Comparison of ENCODE assay signal across 8 cellular contexts in the genomic region with DNA sequence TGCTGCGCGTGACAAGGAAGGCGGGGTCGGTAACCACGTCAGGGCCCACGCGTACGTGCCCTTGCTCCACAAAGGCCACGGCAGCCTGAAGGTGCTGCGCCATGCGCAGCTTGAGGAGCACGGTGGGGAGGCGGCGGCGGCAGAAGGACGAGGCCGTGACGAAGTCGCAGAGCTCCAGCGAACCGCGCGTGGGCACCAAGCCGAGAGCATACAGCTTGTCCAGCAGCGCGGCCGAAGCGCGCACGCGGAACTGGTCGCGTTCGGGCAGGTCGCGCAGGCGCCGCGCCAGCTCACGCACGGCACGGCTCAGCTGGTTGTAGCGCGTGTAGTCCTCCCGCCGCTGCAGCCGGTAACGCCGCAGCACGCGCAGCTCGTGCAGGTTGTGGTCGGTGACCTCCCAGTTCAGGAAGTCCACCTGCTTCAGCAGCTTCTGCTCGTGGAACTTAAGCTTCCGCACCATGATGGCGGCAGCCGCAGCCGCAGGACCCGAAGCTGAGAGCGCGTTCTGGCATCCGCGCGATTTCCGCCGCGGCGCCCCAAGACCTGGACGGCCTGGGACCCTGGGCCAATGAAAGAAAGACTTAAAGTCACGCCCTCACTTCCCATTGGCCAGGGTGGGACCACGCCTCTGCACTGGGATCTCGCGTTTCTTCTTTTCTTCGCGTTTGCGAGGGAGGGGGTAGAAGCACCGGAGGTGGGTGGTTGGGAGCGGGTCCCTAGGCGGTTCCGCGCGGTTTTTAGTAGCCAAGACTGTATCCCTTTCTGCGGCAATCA. TPM values are rescaled to one million over a fixed set of nuclear protein-coding genes. Genes with fewer than 3 reads are reported as not detected.
DNase-seq lines count a peak whose midpoint lies in the region; ATAC-seq and TF ChIP-seq lines count a peak whose summit lies in the region.

A gene with protein sequence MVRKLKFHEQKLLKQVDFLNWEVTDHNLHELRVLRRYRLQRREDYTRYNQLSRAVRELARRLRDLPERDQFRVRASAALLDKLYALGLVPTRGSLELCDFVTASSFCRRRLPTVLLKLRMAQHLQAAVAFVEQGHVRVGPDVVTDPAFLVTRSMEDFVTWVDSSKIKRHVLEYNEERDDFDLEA (minus strand): TSS at position 516 of the 774 bp plus-strand sequence. CDS start 56 bp downstream, at position 460.

- ATAC-seq in HG02588 (IDR thresholded peaks at IDR 0.05; ENCODE audit: unreplicated experiment) (peak; percentile 89), SK-N-SH treated with all-trans-retinoic acid at 6 μM for 48 hours (peak; percentile 96)

- no peak for TF ChIP-seq CTCF in GM06990 (IDR thresholded peaks at IDR 0.05; ENCODE audit: insufficient read depth, low read length, poor library complexity, severe bottlenecking)

- peaks cover 9% of the 10 kb centered on the region for H3K36me3 Mint-ChIP-seq in activated naive CD4-positive, alpha-beta T cell treated with anti-CD3 and anti-CD28 coated beads, Interleukin-2, amount 50 U/mL, for 24 hours

- DNase-seq in GM06990 (ENCODE audit: extremely low read depth, insufficient read length) = peak; percentile 96
- peak; percentile 95 for DNase-seq in NCI-H1092 (lab: John Stamatoyannopoulos, UW)
- DNase-seq in globus pallidus (ENCODE audit: low spot score) = peak; percentile 98
- peak; percentile 94 for DNase-seq in occipital lobe (lab: John Stamatoyannopoulos, UW)

- peak within 1 kb of the TSS; percentile 97 for H3K4me3 Mint-ChIP-seq in activated naive CD4-positive, alpha-beta T cell treated with anti-CD3 and anti-CD28 coated beads, Interleukin-2, amount 50 U/mL, for 24 hours

- no peaks in the 10 kb centered on the region for H3K27me3 Mint-ChIP-seq in activated naive CD4-positive, alpha-beta T cell treated with anti-CD3 and anti-CD28 coated beads, Interleukin-2, amount 50 U/mL, for 24 hours

- no peaks in the 10 kb centered on the region for H3K36me3 ChIP-seq in GM06990 (ENCODE audit: control insufficient read depth, insufficient read depth, low read length)

- H3K4me3 ChIP-seq in GM06990 (replicated peaks; ENCODE audit: low read depth, low read length) = peak within 1 kb of the TSS; percentile 99

- no peaks in the 10 kb centered on the region for H3K27me3 ChIP-seq in GM06990 (replicated peaks; ENCODE audit: control insufficient read depth, insufficient read depth, low read length)

- H3K4me1 Mint-ChIP-seq in activated naive CD4-positive, alpha-beta T cell treated with anti-CD3 and anti-CD28 coated beads, Interleukin-2, amount 50 U/mL, for 24 hours = peaks cover 26% of the 10 kb centered on the region

- H3K9me3 Mint-ChIP-seq in activated naive CD4-positive, alpha-beta T cell treated with anti-CD3 and anti-CD28 coated beads, Interleukin-2, amount 50 U/mL, for 24 hours = no peaks in the 10 kb centered on the region

- H3K27ac Mint-ChIP-seq in activated naive CD4-positive, alpha-beta T cell treated with anti-CD3 and anti-CD28 coated beads, Interleukin-2, amount 50 U/mL, for 24 hours = peak within 1 kb of the TSS; percentile 95

- H3K27ac ChIP-seq in temporal lobe (ENCODE audit: low read depth, low read length) = peak within 1 kb of the TSS; percentile 93

TF ChIP-seq in SK-N-SH treated with all-trans-retinoic acid at 6 μM for 48 hours, 23 proteins besides CTCF, POLR2A, EP300 and RAD21:
- no peak for TF ChIP-seq CSDC2 (CRISPR knock-in tag; IDR thresholded peaks at IDR 0.05)
- TF ChIP-seq ZNF8 (CRISPR knock-in tag; IDR thresholded peaks at IDR 0.05) = no peak
- no peak for TF ChIP-seq ARNTL (CRISPR knock-in tag; IDR thresholded peaks at IDR 0.05; ENCODE audit: borderline replicate concordance, low read depth)
- no peak for TF ChIP-seq TCF4 (CRISPR knock-in tag; IDR thresholded peaks at IDR 0.05; ENCODE audit: borderline replicate concordance)
- TF ChIP-seq ZNF565 (CRISPR knock-in tag; conservative IDR thresholded peaks at IDR 0.05; ENCODE audit: low read depth) = 0 out of 2 replicates have a peak, but pooled peaks have one; percentile 31
- TF ChIP-seq OSR1 (CRISPR knock-in tag; IDR thresholded peaks at IDR 0.05) = no peak
- no peak for TF ChIP-seq ZFP3 (CRISPR knock-in tag; IDR thresholded peaks at IDR 0.05)

RNA-seq across cellular contexts. Expression of the gene that starts here (rescaled TPM):
- 35.9 TPM for total RNA-seq in occipital lobe
- total RNA-seq in temporal lobe = 27.3 TPM

Comparison
In these comparisons a context has a peak if more than half of its experiments do, and no peak if none do; other contexts are left out.
1. Peak in every context shown above with its lines: DNase-seq, ATAC-seq, H3K4me3 ChIP-seq and H3K27ac ChIP-seq.